ENCODE assay signal across 24 cellular contexts in the genomic region with DNA sequence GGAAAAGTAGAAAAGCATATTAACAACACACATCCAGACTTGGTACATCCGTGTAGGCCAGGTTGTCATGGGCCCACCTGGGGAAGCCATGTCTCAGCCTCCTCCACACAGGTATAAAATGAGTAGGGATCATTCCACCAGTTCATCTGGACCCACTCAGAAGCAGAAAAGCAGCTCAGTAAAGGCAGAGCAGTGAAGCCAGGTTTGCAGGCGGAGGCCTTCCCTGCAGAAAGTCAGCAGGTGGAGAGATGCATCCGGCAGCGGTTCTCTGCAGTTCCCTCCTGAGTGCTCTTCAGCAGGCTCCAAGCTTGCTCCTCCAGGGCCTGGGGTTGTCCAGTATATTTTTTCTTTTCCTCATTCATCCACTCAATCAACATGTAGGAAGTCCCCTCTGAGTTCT.
"Had no signal": no experiment of that assay in that cellular context is flagged by ENCODE, and none has a peak within 500 bp of the region (broad histone marks: within the 10 kb centered on the region; RNA-seq: fewer than 3 reads in every experiment).

No MANE protein-coding gene starts in this region.

- H3K27ac ChIP-seq: left lung, psoas muscle, skin epidermis, stomach, thyroid gland, upper lobe of left lung, uterus had no signal

- DNase-seq: cortex of kidney; effector memory CD8-positive, alpha-beta T cell; erythroblast; head of caudate nucleus; left cardiac atrium; mammary epithelial cell; mesendoderm; midbrain; naive thymus-derived CD4-positive, alpha-beta T cell; nucleus accumbens; right cardiac atrium; stimulated activated CD4-positive, alpha-beta T cell treated with anti-CD3 and anti-CD28 coated beads, Interleukin-12 subunit alpha, Interleukin-12 subunit beta, amount 100 ng/mL, for 4 hours; stimulated activated CD4-positive, alpha-beta T cell treated with anti-CD3 and anti-CD28 coated beads, Interleukin-1b, Interleukin-23, amount 100 ng/mL, for 48 hours; stimulated activated CD4-positive, alpha-beta T cell treated with anti-CD3 and anti-CD28 coated beads, Interleukin-4, amount 100 ng/mL, for 1 hour; stimulated activated CD8-positive, alpha-beta memory T cell treated with anti-CD3 and anti-CD28 coated beads, Interleukin-4, amount 100 ng/mL, for 48 hours; stimulated activated naive CD4-positive, alpha-beta T cell treated with Interleukin-2 at 50 U/mL for 16 hours; stomach; thyroid gland; upper lobe of left lung; uterus had no signal

- H3K27me3 Mint-ChIP-seq: effector memory CD8-positive, alpha-beta T cell had no signal

- H3K27me3 ChIP-seq: left lung, stomach, thyroid gland, upper lobe of left lung, uterus had no signal

- H3K4me3 ChIP-seq: left lung, psoas muscle, skin epidermis, stomach, thyroid gland, upper lobe of left lung, uterus had no signal

- H3K27ac Mint-ChIP-seq: effector memory CD8-positive, alpha-beta T cell had no signal

- H3K9me3 Mint-ChIP-seq: effector memory CD8-positive, alpha-beta T cell; naive thymus-derived CD4-positive, alpha-beta T cell; nephron had no signal

- H3K36me3 Mint-ChIP-seq: naive thymus-derived CD4-positive, alpha-beta T cell had no signal

- ATAC-seq: effector memory CD8-positive, alpha-beta T cell; left cardiac atrium; left lung; naive thymus-derived CD4-positive, alpha-beta T cell; psoas muscle; right cardiac atrium had no signal

- H3K36me3 ChIP-seq: left lung, thyroid gland, upper lobe of left lung, uterus had no signal

- H3K4me3 Mint-ChIP-seq: effector memory CD8-positive, alpha-beta T cell; naive thymus-derived CD4-positive, alpha-beta T cell; nephron had no signal

- H3K9me3 ChIP-seq: left lung, psoas muscle, stomach, thyroid gland, upper lobe of left lung, uterus had no signal
